Comparison of ENCODE assay signal across 18 cellular contexts in genomic region chr14:102241147-102241546, GRCh38.
"Had no signal": no experiment of that assay in that cellular context is flagged by ENCODE, and none has a peak within 500 bp of the region (broad histone marks: within the 10 kb centered on the region; RNA-seq: fewer than 3 reads in every experiment).

No MANE protein-coding gene starts in this region.

- ATAC-seq: left lobe of liver; naive thymus-derived CD8-positive, alpha-beta T cell had no signal

- DNase-seq: cortex of kidney; dorsolateral prefrontal cortex; effector CD8-positive, alpha-beta T cell; foreskin melanocyte; head of caudate nucleus; hypothalamus; mammary epithelial cell; naive thymus-derived CD8-positive, alpha-beta T cell; occipital lobe; sigmoid colon; small intestine; stimulated activated CD4-positive, alpha-beta T cell treated with anti-CD3 and anti-CD28 coated beads, Interleukin-12 subunit alpha, Interleukin-12 subunit beta, amount 100 ng/mL, for 4 hours; stimulated activated naive CD4-positive, alpha-beta T cell; thyroid gland had no signal

- H3K27ac ChIP-seq: dorsolateral prefrontal cortex, parathyroid adenoma, right atrium auricular region, sigmoid colon, suprapubic skin, thyroid gland had no signal

- H3K79me2 ChIP-seq: parathyroid adenoma had no signal

- H3K4me1 ChIP-seq: right atrium auricular region, sigmoid colon, suprapubic skin, thyroid gland had no signal

- H3K9me3 ChIP-seq: right atrium auricular region, sigmoid colon, suprapubic skin, thyroid gland had no signal

- H2AFZ ChIP-seq: parathyroid adenoma had no signal

- H3K36me3 ChIP-seq: right atrium auricular region, sigmoid colon, suprapubic skin, thyroid gland had no signal

- H3K9ac ChIP-seq: parathyroid adenoma had no signal

- H3K4me3 ChIP-seq: dorsolateral prefrontal cortex, right atrium auricular region, sigmoid colon, suprapubic skin, thyroid gland had no signal

- H3K27me3 ChIP-seq: dorsolateral prefrontal cortex, right atrium auricular region, sigmoid colon, suprapubic skin, thyroid gland had no signal
